8 cellular contexts compared by ENCODE assay signal in genomic region chr2:158967114-158967730, GRCh38. TPM values are rescaled to one million over a fixed set of nuclear protein-coding genes. Genes with fewer than 3 reads are reported as not detected.
A peak's percentile ranks its signal among the peaks of the same experiment; 100 is the strongest.
DNase-seq lines count a peak whose midpoint lies in the region; ATAC-seq and TF ChIP-seq lines count a peak whose summit lies in the region.

No MANE protein-coding gene starts in this region.

- intact Hi-C loops in activated T-helper 2 cell treated with anti-CD3 and anti-CD28 coated beads, Interferon-gamma antibody, Interleukin-2, Interleukin-4, amounts not matched to agents 10 μg/mL and 5 μg/mL and 100 μg/mL, durations not matched to agents 14 hours and 24 hours and 36 hours (cut with micrococcal nuclease) = no loop called here

- no peak for ATAC-seq in HG03196 (IDR thresholded peaks at IDR 0.05; ENCODE audit: unreplicated experiment)
- no peak for ATAC-seq in stimulated activated naive B cell treated with anti-CD40 and anti-IgM and Interleukin-4, amounts not matched to agents 10 μg/mL and 1 μg/mL and 100 μg/mL, for 72 hours (replicated peaks)

- no peak overlapping the region for H3K4me3 Mint-ChIP-seq in activated T-helper 2 cell treated with anti-CD3 and anti-CD28 coated beads, Interferon-gamma antibody, Interleukin-2, Interleukin-4, amounts not matched to agents 10 μg/mL and 5 μg/mL and 100 μg/mL, durations not matched to agents 14 hours and 24 hours and 36 hours (ENCODE audit: low read depth)
- peak overlapping the region in 1 of 2 donors; percentile 83 for H3K4me3 Mint-ChIP-seq in stimulated activated naive B cell treated with anti-CD40 and anti-IgM and Interleukin-4, amounts not matched to agents 10 μg/mL and 1 μg/mL and 100 μg/mL, for 72 hours

- H3K4me1 ChIP-seq in mucosa of stomach (ENCODE audit: control insufficient read depth, insufficient read depth, low read length) = no peaks in the 10 kb centered on the region

- no peaks in the 10 kb centered on the region for H3K36me3 Mint-ChIP-seq in activated T-helper 2 cell treated with anti-CD3 and anti-CD28 coated beads, Interferon-gamma antibody, Interleukin-2, Interleukin-4, amounts not matched to agents 10 μg/mL and 5 μg/mL and 100 μg/mL, durations not matched to agents 14 hours and 24 hours and 36 hours (ENCODE audit: low read depth)
- no peaks in the 10 kb centered on the region for H3K36me3 Mint-ChIP-seq in stimulated activated naive B cell treated with anti-CD40 and anti-IgM and Interleukin-4, amounts not matched to agents 10 μg/mL and 1 μg/mL and 100 μg/mL, for 72 hours

- no peaks in the 10 kb centered on the region for H3K27me3 ChIP-seq in mucosa of stomach (ENCODE audit: control insufficient read depth, insufficient read depth, low read length)

- in situ Hi-C loops in ACHN (cut with HindIII; ENCODE audit: low pct_ligation_motif_present, low pct_unique_long_range_greater_than_20kb, low sequenced_read_pairs) = no loop called here

- H3K4me1 Mint-ChIP-seq in activated T-helper 2 cell treated with anti-CD3 and anti-CD28 coated beads, Interferon-gamma antibody, Interleukin-2, Interleukin-4, amounts not matched to agents 10 μg/mL and 5 μg/mL and 100 μg/mL, durations not matched to agents 14 hours and 24 hours and 36 hours (ENCODE audit: low read depth) = peaks cover 13% of the 10 kb centered on the region
- peaks cover 11 to 23% of the 10 kb centered on the region in 2 donors for H3K4me1 Mint-ChIP-seq in stimulated activated naive B cell treated with anti-CD40 and anti-IgM and Interleukin-4, amounts not matched to agents 10 μg/mL and 1 μg/mL and 100 μg/mL, for 72 hours

- H3K9ac ChIP-seq in mucosa of stomach (ENCODE audit: low read length) = peak overlapping the region; percentile 83

- H3K4me3 ChIP-seq in mucosa of stomach (ENCODE audit: low read length) = no peak overlapping the region

- H3K27ac Mint-ChIP-seq in activated T-helper 2 cell treated with anti-CD3 and anti-CD28 coated beads, Interferon-gamma antibody, Interleukin-2, Interleukin-4, amounts not matched to agents 10 μg/mL and 5 μg/mL and 100 μg/mL, durations not matched to agents 14 hours and 24 hours and 36 hours = no peak overlapping the region
- no peak overlapping the region for H3K27ac Mint-ChIP-seq in stimulated activated naive B cell treated with anti-CD40 and anti-IgM and Interleukin-4, amounts not matched to agents 10 μg/mL and 1 μg/mL and 100 μg/mL, for 72 hours

- no peaks in the 10 kb centered on the region for H3K9me3 Mint-ChIP-seq in activated T-helper 2 cell treated with anti-CD3 and anti-CD28 coated beads, Interferon-gamma antibody, Interleukin-2, Interleukin-4, amounts not matched to agents 10 μg/mL and 5 μg/mL and 100 μg/mL, durations not matched to agents 14 hours and 24 hours and 36 hours
- no peaks in the 10 kb centered on the region for H3K9me3 Mint-ChIP-seq in stimulated activated naive B cell treated with anti-CD40 and anti-IgM and Interleukin-4, amounts not matched to agents 10 μg/mL and 1 μg/mL and 100 μg/mL, for 72 hours

- TF ChIP-seq POLR2A in erythroblast (IDR thresholded peaks at IDR 0.05; ENCODE audit: low read length) = no peak

- peak; percentile 7 for DNase-seq in ACHN
- DNase-seq in OCI-M1 (lab: John Stamatoyannopoulos, UW) = peak; percentile 94
- DNase-seq in erythroblast (lab: John Stamatoyannopoulos, UW) = peak; percentile 22 to 27
- no peak for DNase-seq in activated T-helper 2 cell treated with anti-CD3 and anti-CD28 coated beads, Interferon-gamma antibody, Interleukin-2, Interleukin-4, amounts not matched to agents 10 μg/mL and 5 μg/mL and 100 μg/mL, durations not matched to agents 14 hours and 24 hours and 36 hours (ENCODE audit: low spot score)
- DNase-seq in activated CD4-positive, alpha-beta T cell treated with anti-CD3 and anti-CD28 coated beads, Interleukin-2, amount 50 U/mL, for 1 hour = no peak
- no peak for DNase-seq in stimulated activated naive B cell treated with anti-CD40 and anti-IgM and Interleukin-4, amounts not matched to agents 10 μg/mL and 1 μg/mL and 100 μg/mL, for 72 hours

- H3K36me3 ChIP-seq in mucosa of stomach (ENCODE audit: control insufficient read depth, insufficient read depth, low read length) = no peaks in the 10 kb centered on the region

- peaks cover 64% of the 10 kb centered on the region for H3K27me3 Mint-ChIP-seq in activated T-helper 2 cell treated with anti-CD3 and anti-CD28 coated beads, Interferon-gamma antibody, Interleukin-2, Interleukin-4, amounts not matched to agents 10 μg/mL and 5 μg/mL and 100 μg/mL, durations not matched to agents 14 hours and 24 hours and 36 hours (ENCODE audit: low read depth)
- H3K27me3 Mint-ChIP-seq in stimulated activated naive B cell treated with anti-CD40 and anti-IgM and Interleukin-4, amounts not matched to agents 10 μg/mL and 1 μg/mL and 100 μg/mL, for 72 hours = peaks cover 35 to 66% of the 10 kb centered on the region in 2 donors

- H3K9me3 ChIP-seq in mucosa of stomach (ENCODE audit: control insufficient read depth, low read length) = no peaks in the 10 kb centered on the region

RNA-seq across cellular contexts. Expression of gene TANC1, which starts 1.2 kb away (rescaled TPM):
- 0.34 TPM in 2 replicates for total RNA-seq in activated T-helper 2 cell treated with anti-CD3 and anti-CD28 coated beads, Interferon-gamma antibody, Interleukin-2, Interleukin-4, amounts not matched to agents 10 μg/mL and 5 μg/mL and 100 μg/mL, durations not matched to agents 14 hours and 24 hours and 36 hours

Comparison
In these comparisons a context has a peak if more than half of its experiments do, and no peak if none do; other contexts are left out.
1. DNase-seq: peak in ACHN (single experiment), OCI-M1 (single experiment) and erythroblast (2 of 2); none in activated T-helper 2 cell treated with anti-CD3 and anti-CD28 coated beads, Interferon-gamma antibody, Interleukin-2, Interleukin-4, amounts not matched to agents 10 μg/mL and 5 μg/mL and 100 μg/mL, durations not matched to agents 14 hours and 24 hours and 36 hours (single experiment), activated CD4-positive, alpha-beta T cell treated with anti-CD3 and anti-CD28 coated beads, Interleukin-2, amount 50 U/mL, for 1 hour (single experiment) and stimulated activated naive B cell treated with anti-CD40 and anti-IgM and Interleukin-4, amounts not matched to agents 10 μg/mL and 1 μg/mL and 100 μg/mL, for 72 hours (single experiment).